Comparison of ENCODE assay signal across 1 cellular context in genomic region chr4:52107745-52108144, GRCh38.
TF ChIP-seq lines count a peak whose summit lies in the region.

No MANE protein-coding gene starts in this region.

TF ChIP-seq in HepG2, 621 proteins besides CTCF, POLR2A, EP300 and RAD21:
- TF ChIP-seq BATF2 (CRISPR knock-in tag; IDR thresholded peaks at IDR 0.05): no peak
- TF ChIP-seq ZNF496 (CRISPR knock-in tag; IDR thresholded peaks at IDR 0.05; ENCODE audit: insufficient replicate concordance): no peak
- TF ChIP-seq GTF2F1 (IDR thresholded peaks at IDR 0.05; ENCODE audit: low read length): no peak
- TF ChIP-seq ZNF773 (CRISPR knock-in tag; IDR thresholded peaks at IDR 0.05; ENCODE audit: borderline replicate concordance): no peak
- TF ChIP-seq ZBTB46 (CRISPR knock-in tag; IDR thresholded peaks at IDR 0.05; ENCODE audit: borderline replicate concordance): no peak
- TF ChIP-seq RFX3 (CRISPR knock-in tag; IDR thresholded peaks at IDR 0.05): no peak
- TF ChIP-seq ZNF235 (CRISPR knock-in tag; IDR thresholded peaks at IDR 0.05; ENCODE audit: borderline replicate concordance): no peak
- no peak for TF ChIP-seq ZNF275 (CRISPR knock-in tag; IDR thresholded peaks at IDR 0.05; ENCODE audit: borderline replicate concordance)
- TF ChIP-seq ZSCAN12 (CRISPR knock-in tag; IDR thresholded peaks at IDR 0.05): no peak
